6 cellular contexts compared by ENCODE assay signal in the genomic region with DNA sequence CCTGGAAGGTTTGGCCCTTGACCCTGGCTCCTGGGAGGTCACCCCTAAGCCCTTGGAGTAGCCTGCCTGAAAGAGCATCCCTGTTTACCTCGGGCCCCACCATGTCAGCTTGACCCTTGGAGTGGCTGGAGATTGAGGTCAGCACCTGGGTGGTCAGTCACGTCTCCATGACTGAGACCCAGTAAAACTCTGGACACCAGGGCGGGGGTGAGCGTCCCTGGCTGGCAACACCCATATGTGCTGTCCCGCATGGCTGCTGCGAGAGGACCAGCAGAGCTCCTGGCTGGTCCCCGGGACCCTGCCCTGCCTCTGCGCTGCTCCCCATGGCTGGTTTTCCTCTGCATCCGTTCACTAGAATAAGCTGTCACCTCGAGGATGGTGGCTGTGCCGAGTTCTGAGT.
"Had no signal": no experiment of that assay in that cellular context is flagged by ENCODE, and none has a peak within 500 bp of the region (broad histone marks: within the 10 kb centered on the region; RNA-seq: fewer than 3 reads in every experiment).

No MANE protein-coding gene starts in this region.

- H3K9ac ChIP-seq: GM23248 had no signal

- H2AFZ ChIP-seq: GM23248 had no signal

- H3K27ac ChIP-seq: GM23248, HL-60 had no signal

- DNase-seq: GM23248, H9, HCEC 1CT, HFFc6, KBM-7 had no signal

- H3K4me3 ChIP-seq: GM23248 had no signal
